Comparison of ENCODE assay signal across 8 cellular contexts in the genomic region with DNA sequence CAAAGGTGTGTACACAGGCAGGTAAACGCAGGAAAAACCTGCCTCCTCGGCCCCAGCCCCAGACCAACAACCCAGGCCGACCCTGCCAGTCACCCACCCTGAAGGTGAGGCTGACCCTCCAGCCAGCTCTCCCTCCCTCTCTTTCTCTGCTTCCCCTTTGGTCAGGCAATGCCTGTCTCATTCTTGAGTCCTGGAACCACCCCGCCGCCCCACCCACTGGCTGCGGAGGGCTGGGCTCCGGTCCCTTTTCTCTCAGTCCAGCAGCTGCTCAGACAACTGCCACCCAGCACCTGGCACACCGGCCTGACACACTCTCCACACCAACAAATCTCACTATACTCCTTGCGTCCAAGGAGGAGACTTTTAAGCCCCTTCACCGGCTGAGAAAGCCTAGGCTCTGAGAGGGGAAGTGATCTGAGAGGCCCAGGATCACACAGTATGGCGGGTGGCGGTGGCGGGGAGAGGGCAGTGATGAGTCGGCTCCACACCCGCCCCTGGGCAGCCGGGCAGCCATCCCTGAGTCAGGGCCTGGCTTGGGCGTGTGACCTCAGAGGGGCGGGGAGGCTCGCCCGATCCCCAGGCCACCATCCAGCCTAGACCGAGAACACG. TPM values are rescaled to one million over a fixed set of nuclear protein-coding genes. Genes with fewer than 3 reads are reported as not detected.
DNase-seq lines count a peak whose midpoint lies in the region; ATAC-seq and TF ChIP-seq lines count a peak whose summit lies in the region.

No MANE protein-coding gene starts in this region.

- H3K4me3 ChIP-seq in fibroblast of the aortic adventitia (ENCODE audit: low read depth, low read length) (peak overlapping the region; percentile 89), thoracic aorta (peak overlapping the region; percentile 98)

- H3K36me3 Mint-ChIP-seq in naive thymus-derived CD8-positive, alpha-beta T cell = peaks cover 0 to 30% (median 3%) of the 10 kb centered on the region in 3 donors

- peaks cover 29 to 43% of the 10 kb centered on the region in 2 donors for H3K4me1 ChIP-seq in thoracic aorta (ENCODE audit: control insufficient read depth in 1 of 2, low read depth in 2 of 2)

- peak overlapping the region; percentile 86 to 99 (median 94) for H3K27ac Mint-ChIP-seq in naive thymus-derived CD8-positive, alpha-beta T cell

- POLR2A ChIA-PET in naive thymus-derived CD8-positive, alpha-beta T cell (lab: Charles Lee) = no interaction called here

- peaks cover 30% of the 10 kb centered on the region for H3K36me3 ChIP-seq in thoracic aorta

- peak; percentile 65 for DNase-seq in GM04504 (ENCODE audit: low read depth)
- DNase-seq in OCI-M1 (lab: John Stamatoyannopoulos, UW) = peak; percentile 78
- peak; percentile 28 for DNase-seq in activated effector memory CD4-positive, alpha-beta T cell treated with Interleukin-2 at 50 U/mL for 16 hours
- peak; percentile 56 for DNase-seq in fibroblast of the aortic adventitia (ENCODE audit: low read depth)
- DNase-seq in naive thymus-derived CD8-positive, alpha-beta T cell = peak in 8 of 10 donors; percentile 10 to 72 (median 37)
- peak; percentile 77 for DNase-seq in thoracic aorta (ENCODE audit: low spot score)

- ATAC-seq in HG02981 (IDR thresholded peaks at IDR 0.05; ENCODE audit: unreplicated experiment) (peak; percentile 36), thoracic aorta (ENCODE audit: insufficient number of reproducible peaks, low FRiP score, low read depth) (peak; percentile 47), GM18517 (IDR thresholded peaks at IDR 0.05; ENCODE audit: unreplicated experiment) (no peak)
- ATAC-seq in naive thymus-derived CD8-positive, alpha-beta T cell = peak; percentile 18 to 22

- H3K27ac ChIP-seq in thoracic aorta = peak overlapping the region; percentile 95 to 99

- H3K9me3 Mint-ChIP-seq in naive thymus-derived CD8-positive, alpha-beta T cell = no peaks in the 10 kb centered on the region

- TF ChIP-seq CTCF in fibroblast of the aortic adventitia (IDR thresholded peaks at IDR 0.05; ENCODE audit: insufficient read depth, low read length) (no peak), thoracic aorta (IDR thresholded peaks at IDR 0.05) (no peak)

- H3K27me3 ChIP-seq in thoracic aorta (replicated peaks; ENCODE audit: insufficient read depth) = no peaks in the 10 kb centered on the region

- peaks cover 18 to 56% (median 51%) of the 10 kb centered on the region in 4 donors for H3K4me1 Mint-ChIP-seq in naive thymus-derived CD8-positive, alpha-beta T cell

- no peaks in the 10 kb centered on the region for H3K27me3 Mint-ChIP-seq in naive thymus-derived CD8-positive, alpha-beta T cell

- no peaks in the 10 kb centered on the region for H3K9me3 ChIP-seq in thoracic aorta

- H3K4me3 Mint-ChIP-seq in naive thymus-derived CD8-positive, alpha-beta T cell = peak overlapping the region; percentile 93 to 98 (median 96)

RNA-seq across cellular contexts. Expression of a gene that starts 0.7 kb away (rescaled TPM):
- total RNA-seq in fibroblast of the aortic adventitia (ENCODE audit: low replicate concordance) = 214 and 305 TPM in 2 replicates
- total RNA-seq in naive thymus-derived CD8-positive, alpha-beta T cell = 100 to 1,000 TPM; 318 to 327 TPM
- polyA plus RNA-seq in naive thymus-derived CD8-positive, alpha-beta T cell = 100 to 1,000 TPM in 2 of 3 donors, 10 to 100 TPM in 1; 81.2 to 180 (median 100) TPM
- 100 to 1,000 TPM; 309 to 312 TPM for total RNA-seq in thoracic aorta

RNA-seq across cellular contexts. Expression of a gene that starts 2.6 kb away (rescaled TPM):
- 13.2 and 27.6 TPM in 2 replicates for total RNA-seq in fibroblast of the aortic adventitia (ENCODE audit: low replicate concordance)
- 10 to 100 TPM; 16.7 to 17.4 TPM for total RNA-seq in naive thymus-derived CD8-positive, alpha-beta T cell
- 10 to 100 TPM; 10.7 to 14.4 (median 10.8) TPM for polyA plus RNA-seq in naive thymus-derived CD8-positive, alpha-beta T cell
- 10 to 100 TPM; 31.7 to 33.8 TPM for total RNA-seq in thoracic aorta

RNA-seq across cellular contexts. Expression of a gene that starts 32.4 kb away (rescaled TPM):
- total RNA-seq in fibroblast of the aortic adventitia (ENCODE audit: low replicate concordance) = 23.3 and 40.7 TPM in 2 replicates
- total RNA-seq in naive thymus-derived CD8-positive, alpha-beta T cell = 10 to 100 TPM; 16.8 to 17.3 TPM
- polyA plus RNA-seq in naive thymus-derived CD8-positive, alpha-beta T cell = 1 to 10 TPM; 1.2 to 1.9 (median 1.5) TPM
- total RNA-seq in thoracic aorta = 10 to 100 TPM; 17.1 to 30.3 TPM

RNA-seq across cellular contexts. Expression of a gene that starts 56.9 kb away (rescaled TPM):
- 50.0 and 213 TPM in 2 replicates for total RNA-seq in fibroblast of the aortic adventitia (ENCODE audit: low replicate concordance)
- 10 to 100 TPM; 47.7 to 49.7 TPM for total RNA-seq in naive thymus-derived CD8-positive, alpha-beta T cell
- 10 to 100 TPM in 2 of 3 donors, 1 to 10 TPM in 1; 9.0 to 24.9 (median 13.5) TPM for polyA plus RNA-seq in naive thymus-derived CD8-positive, alpha-beta T cell
- total RNA-seq in thoracic aorta = 10 to 100 TPM; 33.4 to 54.6 TPM

RNA-seq across cellular contexts. Expression of a gene that starts 57.2 kb away (rescaled TPM):
- 9.2 and 17.3 TPM in 2 replicates for total RNA-seq in fibroblast of the aortic adventitia (ENCODE audit: low replicate concordance)
- total RNA-seq in naive thymus-derived CD8-positive, alpha-beta T cell = 10 to 100 TPM; 49.4 to 51.7 TPM
- polyA plus RNA-seq in naive thymus-derived CD8-positive, alpha-beta T cell = 1 to 10 TPM; 3.0 to 6.0 (median 5.3) TPM
- 10 to 100 TPM; 12.6 to 21.5 TPM for total RNA-seq in thoracic aorta

Comparison
In these comparisons a context has a peak if more than half of its experiments do, and no peak if none do; other contexts are left out.
1. DNase-seq: peak in every context shown above with its lines; median percentile 78 in OCI-M1; 77 in thoracic aorta; 65 in GM04504; 56 in fibroblast of the aortic adventitia; 37 in naive thymus-derived CD8-positive, alpha-beta T cell; 28 in activated effector memory CD4-positive, alpha-beta T cell treated with Interleukin-2 at 50 U/mL for 16 hours.